Comparison of ENCODE assay signal across 15 cellular contexts in the genomic region with DNA sequence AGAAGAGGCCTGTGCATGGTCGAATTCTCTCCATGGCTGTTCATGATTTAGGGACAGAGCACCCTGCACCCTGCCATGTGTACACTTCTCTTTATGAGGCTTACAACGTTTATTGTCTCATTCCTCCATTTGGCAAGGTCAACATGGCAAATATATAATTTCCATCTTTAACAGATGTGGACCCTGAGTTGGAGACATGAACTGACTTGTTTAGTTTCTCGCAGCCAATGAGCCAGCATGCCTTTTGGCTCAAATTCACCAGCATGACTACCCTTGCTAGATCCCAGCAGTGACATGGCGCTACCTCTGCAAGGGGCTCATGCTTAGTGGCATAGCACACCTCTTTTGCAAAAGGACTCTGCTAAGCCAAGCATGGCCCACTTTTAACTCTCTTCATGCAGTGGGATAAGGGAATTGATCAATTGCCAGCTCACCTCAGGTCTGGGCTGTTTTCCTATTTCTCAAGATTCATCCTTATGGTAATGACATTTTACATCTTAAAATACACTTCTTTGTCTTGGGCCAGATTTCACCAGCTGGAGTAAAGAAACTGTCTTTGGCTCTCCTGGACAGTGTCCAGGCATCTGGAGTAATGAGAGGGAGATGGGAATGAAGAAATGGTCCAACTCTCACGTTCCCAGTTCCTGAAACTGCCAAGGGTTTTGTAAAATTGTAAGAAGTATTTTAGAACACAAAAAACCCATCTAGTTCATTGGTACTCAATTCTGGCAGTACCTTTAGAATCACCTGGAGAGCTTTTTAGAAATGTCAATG.
A peak's percentile ranks its signal among the peaks of the same experiment; 100 is the strongest.
DNase-seq lines count a peak whose midpoint lies in the region; ATAC-seq and TF ChIP-seq lines count a peak whose summit lies in the region.
"Had no signal": no experiment of that assay in that cellular context is flagged by ENCODE, and none has a peak within 500 bp of the region (broad histone marks: within the 10 kb centered on the region; RNA-seq: fewer than 3 reads in every experiment).

No MANE protein-coding gene starts in this region.

- intact Hi-C loops in natural killer cell (cut with micrococcal nuclease), result no loop called here
- intact Hi-C loops in vagina (cut with DNase I), result no loop called here

- H3K36me3 Mint-ChIP-seq in natural killer cell treated with Interleukin-12 subunit alpha and Interleukin-12 subunit beta and Interleukin-15 and Interleukin-18, amount 100 ng/mL, for 72 hours, result no peaks in the 10 kb centered on the region
- H3K36me3 Mint-ChIP-seq in natural killer cell, result no peaks in the 10 kb centered on the region

- H3K27ac Mint-ChIP-seq in natural killer cell treated with Interleukin-12 subunit alpha and Interleukin-12 subunit beta and Interleukin-15 and Interleukin-18, amount 100 ng/mL, for 72 hours, result peak overlapping the region; percentile 45 to 79
- H3K27ac Mint-ChIP-seq in natural killer cell, result peak overlapping the region in 1 of 2 donors; percentile 76
- H3K27ac Mint-ChIP-seq: dendritic cell treated with granulocyte-macrophage colony-stimulating factor and Interleukin-4, amounts not matched to agents 40 ng/mL and 50 ng/mL, for 4 days; mesothelial cell of epicardium had no signal

- H3K4me3 ChIP-seq in fibroblast of pulmonary artery (replicated peaks; ENCODE audit: low read depth, low read length) (no peak overlapping the region), vagina (no peak overlapping the region)
- H3K4me3 ChIP-seq: pancreas, tibial nerve had no signal

- H3K4me1 Mint-ChIP-seq in natural killer cell treated with Interleukin-12 subunit alpha and Interleukin-12 subunit beta and Interleukin-15 and Interleukin-18, amount 100 ng/mL, for 72 hours (ENCODE audit: low read depth in 2 of 2), result peaks cover 65 to 69% of the 10 kb centered on the region in 2 donors
- peaks cover 68 to 75% of the 10 kb centered on the region in 2 donors for H3K4me1 Mint-ChIP-seq in natural killer cell

- no peaks in the 10 kb centered on the region for H3K27me3 ChIP-seq in vagina
- H3K27me3 ChIP-seq: foreskin keratinocyte, pancreas, tibial nerve had no signal

- H3K4me3 Mint-ChIP-seq in natural killer cell treated with Interleukin-12 subunit alpha and Interleukin-12 subunit beta and Interleukin-15 and Interleukin-18, amount 100 ng/mL, for 72 hours, result no peak overlapping the region
- no peak overlapping the region for H3K4me3 Mint-ChIP-seq in natural killer cell
- H3K4me3 Mint-ChIP-seq: dendritic cell treated with granulocyte-macrophage colony-stimulating factor and Interleukin-4, amounts not matched to agents 40 ng/mL and 50 ng/mL, for 4 days; mesothelial cell of epicardium had no signal

- no peaks in the 10 kb centered on the region for H3K27me3 Mint-ChIP-seq in natural killer cell treated with Interleukin-12 subunit alpha and Interleukin-12 subunit beta and Interleukin-15 and Interleukin-18, amount 100 ng/mL, for 72 hours
- H3K27me3 Mint-ChIP-seq in natural killer cell (ENCODE audit: low read depth in 2 of 2), result peaks cover 0 to 2% of the 10 kb centered on the region in 2 donors

- no peaks in the 10 kb centered on the region for H3K9me3 ChIP-seq in vagina
- H3K9me3 ChIP-seq: pancreas, tibial nerve had no signal

- H3K36me3 ChIP-seq in vagina, result no peaks in the 10 kb centered on the region
- H3K36me3 ChIP-seq: pancreas, tibial nerve had no signal

- peaks cover 52% of the 10 kb centered on the region for H3K4me1 ChIP-seq in vagina

- ATAC-seq in natural killer cell treated with Interleukin-12 subunit alpha and Interleukin-12 subunit beta and Interleukin-15 and Interleukin-18, amount 100 ng/mL, for 72 hours, result no peak
- ATAC-seq in natural killer cell, result no peak
- no peak for ATAC-seq in GM21526 (IDR thresholded peaks at IDR 0.05; ENCODE audit: low FRiP score, unreplicated experiment)
- ATAC-seq in HG03045 (IDR thresholded peaks at IDR 0.05; ENCODE audit: unreplicated experiment), result no peak

- no peak for TF ChIP-seq CTCF in natural killer cell (IDR thresholded peaks at IDR 0.05)
- TF ChIP-seq CTCF in fibroblast of pulmonary artery (IDR thresholded peaks at IDR 0.05; ENCODE audit: low read length, missing control alignments), result no peak
- no peak for TF ChIP-seq CTCF in vagina (IDR thresholded peaks at IDR 0.05)

- H3K27ac ChIP-seq in vagina, result peak overlapping the region; percentile 33
- H3K27ac ChIP-seq: foreskin keratinocyte, pancreas, tibial nerve had no signal

- TF ChIP-seq POLR2A in vagina (IDR thresholded peaks at IDR 0.05), result no peak

- peaks cover 4% of the 10 kb centered on the region for H3K9me3 Mint-ChIP-seq in natural killer cell treated with Interleukin-12 subunit alpha and Interleukin-12 subunit beta and Interleukin-15 and Interleukin-18, amount 100 ng/mL, for 72 hours
- H3K9me3 Mint-ChIP-seq in natural killer cell, result no peaks in the 10 kb centered on the region
- H3K9me3 Mint-ChIP-seq: dendritic cell treated with granulocyte-macrophage colony-stimulating factor and Interleukin-4, amounts not matched to agents 40 ng/mL and 50 ng/mL, for 4 days had no signal

- DNase-seq in natural killer cell treated with Interleukin-12 subunit alpha and Interleukin-12 subunit beta and Interleukin-15 and Interleukin-18, amount 100 ng/mL, for 72 hours (ENCODE audit: low spot score), result no peak
- DNase-seq in natural killer cell (no peak), NCI-H446 (lab: John Stamatoyannopoulos, UW) (peak; percentile 89 to 94), fibroblast of pulmonary artery (ENCODE audit: low read depth) (peak; percentile 43), vagina (ENCODE audit: extremely low spot score in 2 of 2) (no peak), anterior cingulate cortex (lab: John Stamatoyannopoulos, UW) (no peak)
- DNase-seq: NCI-H510A treated with DMSO at 0.1 percent for 48 hours; pancreas; stimulated activated CD4-positive, alpha-beta T cell treated with anti-CD3 and anti-CD28 coated beads, Interleukin-15, amount 100 ng/mL, for 24 hours had no signal

Comparison
In these comparisons a context has a peak if more than half of its experiments do, and no peak if none do; other contexts are left out.
1. DNase-seq: peak in NCI-H446 (2 of 2) and fibroblast of pulmonary artery (single experiment); none in natural killer cell treated with Interleukin-12 subunit alpha and Interleukin-12 subunit beta and Interleukin-15 and Interleukin-18, amount 100 ng/mL, for 72 hours (single experiment), natural killer cell (single experiment), vagina (0 of 2) and anterior cingulate cortex (0 of 58).